In the genomic region with DNA sequence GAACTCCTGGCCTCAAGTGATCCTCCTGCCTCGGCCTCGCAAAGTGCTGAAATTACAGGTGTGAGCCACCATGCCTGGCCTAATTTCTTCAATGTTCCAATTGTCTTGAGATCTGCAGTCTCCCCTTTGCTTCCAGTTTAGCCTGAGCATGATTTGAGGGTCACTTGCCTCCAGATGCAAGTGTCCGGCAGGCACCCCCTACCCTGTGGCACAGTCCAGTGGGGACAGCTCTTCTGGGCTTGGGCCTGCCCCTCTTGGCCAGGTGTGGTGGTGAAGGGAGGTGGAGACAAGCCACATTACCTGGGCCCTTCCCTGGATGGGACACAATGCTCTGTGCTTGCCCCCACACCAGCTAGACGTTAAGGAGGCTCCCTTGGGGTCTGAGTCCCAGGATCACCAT, we compare ENCODE assay signal across 1 cellular context.
TF ChIP-seq lines count a peak whose summit lies in the region.

No MANE protein-coding gene starts in this region.

TF ChIP-seq in IMR-90, 13 proteins besides CTCF, POLR2A, EP300 and RAD21:
- TF ChIP-seq MXI1 (IDR thresholded peaks at IDR 0.05; ENCODE audit: borderline replicate concordance, low read depth, low read length): no peak
- TF ChIP-seq, protein P1, sequence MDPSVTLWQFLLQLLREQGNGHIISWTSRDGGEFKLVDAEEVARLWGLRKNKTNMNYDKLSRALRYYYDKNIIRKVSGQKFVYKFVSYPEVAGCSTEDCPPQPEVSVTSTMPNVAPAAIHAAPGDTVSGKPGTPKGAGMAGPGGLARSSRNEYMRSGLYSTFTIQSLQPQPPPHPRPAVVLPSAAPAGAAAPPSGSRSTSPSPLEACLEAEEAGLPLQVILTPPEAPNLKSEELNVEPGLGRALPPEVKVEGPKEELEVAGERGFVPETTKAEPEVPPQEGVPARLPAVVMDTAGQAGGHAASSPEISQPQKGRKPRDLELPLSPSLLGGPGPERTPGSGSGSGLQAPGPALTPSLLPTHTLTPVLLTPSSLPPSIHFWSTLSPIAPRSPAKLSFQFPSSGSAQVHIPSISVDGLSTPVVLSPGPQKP (IDR thresholded peaks at IDR 0.05; ENCODE audit: borderline replicate concordance, low read depth, low read length): no peak
- TF ChIP-seq RFX5 (IDR thresholded peaks at IDR 0.05; ENCODE audit: low read depth, low read length): no peak
- TF ChIP-seq NFE2L2 (IDR thresholded peaks at IDR 0.05; ENCODE audit: low read depth, low read length): no peak
- no peak for TF ChIP-seq RCOR1 (IDR thresholded peaks at IDR 0.05; ENCODE audit: insufficient replicate concordance, low read length)
- TF ChIP-seq SMC3 (IDR thresholded peaks at IDR 0.05; ENCODE audit: low read depth, low read length): no peak
- TF ChIP-seq FOS (IDR thresholded peaks at IDR 0.05; ENCODE audit: low read depth, low read length): no peak
- TF ChIP-seq MAFK (IDR thresholded peaks at IDR 0.05; ENCODE audit: low read depth, low read length): no peak
- TF ChIP-seq MAZ (IDR thresholded peaks at IDR 0.05; ENCODE audit: borderline replicate concordance, low read depth, low read length): no peak
- TF ChIP-seq CHD1 (IDR thresholded peaks at IDR 0.05; ENCODE audit: low read depth, low read length): no peak
- TF ChIP-seq, protein P2, sequence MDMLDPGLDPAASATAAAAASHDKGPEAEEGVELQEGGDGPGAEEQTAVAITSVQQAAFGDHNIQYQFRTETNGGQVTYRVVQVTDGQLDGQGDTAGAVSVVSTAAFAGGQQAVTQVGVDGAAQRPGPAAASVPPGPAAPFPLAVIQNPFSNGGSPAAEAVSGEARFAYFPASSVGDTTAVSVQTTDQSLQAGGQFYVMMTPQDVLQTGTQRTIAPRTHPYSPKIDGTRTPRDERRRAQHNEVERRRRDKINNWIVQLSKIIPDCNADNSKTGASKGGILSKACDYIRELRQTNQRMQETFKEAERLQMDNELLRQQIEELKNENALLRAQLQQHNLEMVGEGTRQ (IDR thresholded peaks at IDR 0.05; ENCODE audit: low read depth, low read length): no peak
- no peak for TF ChIP-seq BHLHE40 (IDR thresholded peaks at IDR 0.05; ENCODE audit: low read depth, low read length)
- TF ChIP-seq CEBPB (IDR thresholded peaks at IDR 0.05; ENCODE audit: low read depth, low read length): no peak
TF ChIP-seq in IMR-90: peak in this region for 0.
